ENCODE assay signal across 1 cellular context in genomic region chr6:44665683-44666082, GRCh38.
TF ChIP-seq lines count a peak whose summit lies in the region.

No MANE protein-coding gene starts in this region.

TF ChIP-seq in HepG2, 621 proteins besides CTCF, POLR2A, EP300 and RAD21 (continued from another document):
- TF ChIP-seq DMTF1 (CRISPR knock-in tag; IDR thresholded peaks at IDR 0.05): no peak
